Comparison of ENCODE assay signal across 14 cellular contexts in the genomic region with DNA sequence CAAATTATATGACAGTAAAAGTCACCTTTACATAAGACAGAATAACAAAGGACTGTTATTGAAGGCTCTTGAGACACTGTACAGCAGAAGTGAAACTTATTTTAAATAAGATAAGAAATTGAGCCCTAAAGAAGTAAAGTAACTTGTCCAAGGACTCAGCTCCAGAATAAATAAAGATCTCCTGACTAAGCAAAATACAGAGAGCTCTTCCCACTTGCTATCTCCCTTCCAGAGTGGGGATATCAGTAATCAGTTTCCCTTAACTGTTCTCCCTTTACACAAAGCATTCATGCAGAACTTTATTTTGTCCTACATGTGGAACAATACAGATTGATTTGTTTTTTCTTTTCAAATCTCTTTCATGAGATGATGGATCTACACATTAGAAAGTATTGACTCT.
DNase-seq lines count a peak whose midpoint lies in the region; TF ChIP-seq lines count a peak whose summit lies in the region.
"Had no signal": no experiment of that assay in that cellular context is flagged by ENCODE, and none has a peak within 500 bp of the region (broad histone marks: within the 10 kb centered on the region; RNA-seq: fewer than 3 reads in every experiment).

No MANE protein-coding gene starts in this region.

- DNase-seq in activated naive CD4-positive, alpha-beta T cell treated with anti-CD3 and anti-CD28 coated beads, Interleukin-2, amount 10 ng/mL, durations not matched to agents 7 days and 5 days: no peak
- DNase-seq in activated naive CD4-positive, alpha-beta T cell treated with Interleukin-2 at 50 U/mL for 16 hours: no peak
- no peak for DNase-seq in Peyer's patch
- DNase-seq in effector memory CD4-positive, alpha-beta T cell: no peak
- no peak for DNase-seq in type B pancreatic cell (ENCODE audit: extremely low spot score, unreplicated experiment)
- no peak for DNase-seq in DMS79 treated with DMSO at 0.1 percent for 48 hours (lab: John Stamatoyannopoulos, UW)
- no peak for DNase-seq in ascending aorta (ENCODE audit: low spot score in 2 of 2)
- DNase-seq in stimulated activated CD4-positive, alpha-beta T cell treated with anti-CD3 and anti-CD28 coated beads, Interleukin-4, amount 100 ng/mL, for 24 hours: no peak
- DNase-seq: activated effector memory CD4-positive, alpha-beta T cell treated with Interleukin-2 at 50 U/mL for 16 hours; NCI-H2081; NCI-H748 treated with DMSO at 0.1 percent for 48 hours; psoas muscle; thyroid gland had no signal

- peaks cover 3% of the 10 kb centered on the region for H3K9me3 Mint-ChIP-seq in activated naive CD4-positive, alpha-beta T cell treated with anti-CD3 and anti-CD28 coated beads, Interleukin-2, amount 10 ng/mL, durations not matched to agents 7 days and 5 days
- peaks cover 5% of the 10 kb centered on the region for H3K9me3 Mint-ChIP-seq in type B pancreatic cell

- H3K4me1 ChIP-seq in Peyer's patch (peaks cover 0 to 6% (median 2%) of the 10 kb centered on the region in 4 donors), ascending aorta (no peaks in the 10 kb centered on the region)
- H3K4me1 ChIP-seq in effector memory CD4-positive, alpha-beta T cell (ENCODE audit: control insufficient read depth, insufficient read depth, low read length, poor library complexity, severe bottlenecking): peaks cover 61% of the 10 kb centered on the region

- H3K9me3 ChIP-seq in Peyer's patch (no peaks in the 10 kb centered on the region), ascending aorta (no peaks in the 10 kb centered on the region)
- no peaks in the 10 kb centered on the region for H3K9me3 ChIP-seq in effector memory CD4-positive, alpha-beta T cell (ENCODE audit: control insufficient read depth, low read length)
- H3K9me3 ChIP-seq: psoas muscle, thyroid gland had no signal

- H3K4me3 ChIP-seq in Peyer's patch (no peak overlapping the region), ascending aorta (no peak overlapping the region)
- H3K4me3 ChIP-seq in effector memory CD4-positive, alpha-beta T cell (ENCODE audit: insufficient read depth, low read depth, low read length, poor library complexity, severe bottlenecking): no peak overlapping the region
- H3K4me3 ChIP-seq: cardiac muscle cell, psoas muscle, thyroid gland had no signal

- H3K27me3 Mint-ChIP-seq in activated naive CD4-positive, alpha-beta T cell treated with anti-CD3 and anti-CD28 coated beads, Interleukin-2, amount 10 ng/mL, durations not matched to agents 7 days and 5 days: no peaks in the 10 kb centered on the region
- H3K27me3 Mint-ChIP-seq in type B pancreatic cell: no peaks in the 10 kb centered on the region

- peaks cover 93% of the 10 kb centered on the region for H3K4me1 Mint-ChIP-seq in activated naive CD4-positive, alpha-beta T cell treated with anti-CD3 and anti-CD28 coated beads, Interleukin-2, amount 10 ng/mL, durations not matched to agents 7 days and 5 days
- H3K4me1 Mint-ChIP-seq in type B pancreatic cell (ENCODE audit: unreplicated experiment): peaks cover 30% of the 10 kb centered on the region

- H3K36me3 Mint-ChIP-seq in activated naive CD4-positive, alpha-beta T cell treated with anti-CD3 and anti-CD28 coated beads, Interleukin-2, amount 10 ng/mL, durations not matched to agents 7 days and 5 days: peaks cover 43% of the 10 kb centered on the region
- H3K36me3 Mint-ChIP-seq in type B pancreatic cell: no peaks in the 10 kb centered on the region

- TF ChIP-seq POLR2A in Peyer's patch (IDR thresholded peaks at IDR 0.05): no peak

- peak overlapping the region in 3 of 4 donors; percentile 11 to 54 (median 20) for H3K27ac ChIP-seq in Peyer's patch
- peak overlapping the region; percentile 87 for H3K27ac ChIP-seq in effector memory CD4-positive, alpha-beta T cell (ENCODE audit: insufficient read depth, low read length, poor library complexity, severe bottlenecking)
- no peak overlapping the region for H3K27ac ChIP-seq in ascending aorta
- H3K27ac ChIP-seq: cardiac muscle cell, psoas muscle, thyroid gland had no signal

- intact Hi-C loops in ascending aorta (cut with DNase I): no loop called here

- H3K27me3 ChIP-seq in Peyer's patch (no peaks in the 10 kb centered on the region), ascending aorta (no peaks in the 10 kb centered on the region)
- no peaks in the 10 kb centered on the region for H3K27me3 ChIP-seq in effector memory CD4-positive, alpha-beta T cell (replicated peaks; ENCODE audit: control insufficient read depth, insufficient read depth, low read length, poor library complexity, severe bottlenecking)
- H3K27me3 ChIP-seq: cardiac muscle cell, thyroid gland had no signal

- TF ChIP-seq CTCF in Peyer's patch (IDR thresholded peaks at IDR 0.05): no peak
- no peak for TF ChIP-seq CTCF in type B pancreatic cell (conservative IDR thresholded peaks at IDR 0.05)
- no peak for TF ChIP-seq CTCF in ascending aorta (IDR thresholded peaks at IDR 0.05)

- peak overlapping the region; percentile 45 for H3K4me3 Mint-ChIP-seq in activated naive CD4-positive, alpha-beta T cell treated with anti-CD3 and anti-CD28 coated beads, Interleukin-2, amount 10 ng/mL, durations not matched to agents 7 days and 5 days
- H3K4me3 Mint-ChIP-seq in type B pancreatic cell: peak overlapping the region; percentile 21

- H3K36me3 ChIP-seq in Peyer's patch (no peaks in the 10 kb centered on the region), ascending aorta (no peaks in the 10 kb centered on the region)
- H3K36me3 ChIP-seq in effector memory CD4-positive, alpha-beta T cell (ENCODE audit: control insufficient read depth, insufficient read depth, low read length): no peaks in the 10 kb centered on the region
- H3K36me3 ChIP-seq: cardiac muscle cell, thyroid gland had no signal

- CTCF ChIA-PET in activated naive CD4-positive, alpha-beta T cell treated with anti-CD3 and anti-CD28 coated beads, Interleukin-2, amount 10 ng/mL, durations not matched to agents 7 days and 5 days (lab: Charles Lee): interaction anchor here (1.0 to 4.3 kb wide), 8 partner anchors 8 to 129 kb away, joined by 3 to 28 read pairs (median 6); no protein-coding TSS in a partner anchor

- peak overlapping the region; percentile 85 for H3K27ac Mint-ChIP-seq in activated naive CD4-positive, alpha-beta T cell treated with anti-CD3 and anti-CD28 coated beads, Interleukin-2, amount 10 ng/mL, durations not matched to agents 7 days and 5 days
- H3K27ac Mint-ChIP-seq in type B pancreatic cell: no peak overlapping the region

Comparison
In these comparisons a context has a peak if more than half of its experiments do, and no peak if none do; other contexts are left out.
1. H3K27ac ChIP-seq: peak in Peyer's patch (3 of 4) and effector memory CD4-positive, alpha-beta T cell (single experiment); none in ascending aorta (0 of 2).